ENCODE assay signal across 8 cellular contexts in genomic region chr1:151059342-151060240, GRCh38. TPM values are rescaled to one million over a fixed set of nuclear protein-coding genes. Genes with fewer than 3 reads are reported as not detected.
A peak's percentile ranks its signal among the peaks of the same experiment; 100 is the strongest.
DNase-seq lines count a peak whose midpoint lies in the region; ATAC-seq, FAIRE-seq and TF ChIP-seq lines count a peak whose summit lies in the region.

Gene CDC42SE1 (minus strand): TSS chr1:151059622. CDS start chr1:151055730, 3,892 bp downstream.

- peak; percentile 92 for TF ChIP-seq POLR2A in GM12892 (IDR thresholded peaks at IDR 0.05; ENCODE audit: low read depth, low read length)

- ATAC-seq in HG02763 (IDR thresholded peaks at IDR 0.05; ENCODE audit: unreplicated experiment), result peak; percentile 81

- DNase-seq in GM12892 (ENCODE audit: insufficient read length) (peak; percentile 91), NCI-H146 treated with DMSO at 0.1 percent for 48 hours (lab: John Stamatoyannopoulos, UW; ENCODE audit: unreplicated experiment) (peak; percentile 75), T-helper 2 cell (peak; percentile 68 to 94 (median 78)), anterior cingulate cortex (lab: John Stamatoyannopoulos, UW) (peak in 57 of 58 donors; percentile 10 to 83 (median 70)), hepatic stellate cell (ENCODE audit: low spot score) (peak; percentile 88), retina (peak; percentile 94), cortex of kidney (lab: John Stamatoyannopoulos, UW) (no peak)

- FAIRE-seq in GM12892 (lab: Jason Lieb, UNC), result peak; percentile 70

RNA-seq across cellular contexts. Expression of gene CDC42SE1, which starts in this region (rescaled TPM):
- polyA plus RNA-seq in GM12892 (2012; ENCODE audit: missing spikeins), result 48.7 TPM
